9 cellular contexts compared by ENCODE assay signal in the genomic region with DNA sequence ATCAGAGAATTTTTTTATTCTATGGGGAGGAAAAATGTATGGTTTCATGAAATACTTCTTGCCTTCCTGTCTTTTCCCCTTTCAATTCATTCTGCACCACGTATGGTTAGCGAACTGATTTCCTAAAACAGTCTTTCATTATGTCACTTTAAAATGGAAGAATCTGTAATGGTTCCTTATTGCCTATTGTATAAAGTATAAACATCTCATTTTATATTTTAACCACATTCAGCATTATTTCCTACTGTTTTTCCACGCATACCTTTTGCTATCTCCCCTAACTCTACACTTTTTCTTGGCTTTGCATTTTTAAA.
DNase-seq lines count a peak whose midpoint lies in the region; ATAC-seq and TF ChIP-seq lines count a peak whose summit lies in the region.
"Had no signal": no experiment of that assay in that cellular context is flagged by ENCODE, and none has a peak within 500 bp of the region (broad histone marks: within the 10 kb centered on the region; RNA-seq: fewer than 3 reads in every experiment).

No MANE protein-coding gene starts in this region.

- no peak for TF ChIP-seq CTCF in CD4-positive, alpha-beta T cell (IDR thresholded peaks at IDR 0.05)
- TF ChIP-seq CTCF in OCI-LY7 (conservative IDR thresholded peaks at IDR 0.05; ENCODE audit: low read length) (no peak), osteocyte (IDR thresholded peaks at IDR 0.05) (no peak), mucosa of descending colon (IDR thresholded peaks at IDR 0.05) (no peak)

- no peaks in the 10 kb centered on the region for H3K79me2 ChIP-seq in OCI-LY7 (ENCODE audit: insufficient read depth, low read depth, low read length)

- peaks cover 48% of the 10 kb centered on the region for H3K4me1 Mint-ChIP-seq in CD4-positive, alpha-beta T cell (ENCODE audit: low read depth)
- peaks cover 27% of the 10 kb centered on the region for H3K4me1 Mint-ChIP-seq in osteocyte (ENCODE audit: unreplicated experiment)

- peaks cover 16% of the 10 kb centered on the region for H3K4me1 ChIP-seq in OCI-LY7 (ENCODE audit: insufficient read depth, low read length, poor library complexity, severe bottlenecking)
- H3K4me1 ChIP-seq in effector memory CD4-positive, alpha-beta T cell (ENCODE audit: control insufficient read depth, insufficient read depth, low read length, poor library complexity, severe bottlenecking), result peaks cover 3% of the 10 kb centered on the region
- peaks cover 3% of the 10 kb centered on the region for H3K4me1 ChIP-seq in mucosa of descending colon (ENCODE audit: low read depth)

- H2AFZ ChIP-seq in OCI-LY7 (ENCODE audit: low read length), result peak overlapping the region; percentile 97

- intact Hi-C loops in CD4-positive, alpha-beta T cell (cut with DNase I, micrococcal nuclease), result loop anchor here in 1 of 2 experiments (10.0 kb wide), 2 partner anchors 126 to 356 kb away; no protein-coding TSS in a partner anchor
- intact Hi-C loops in OCI-LY7 (cut with micrococcal nuclease; ENCODE audit: unreplicated experiment) (no loop called here), mucosa of descending colon (cut with DNase I, micrococcal nuclease) (no loop called here)

- BruUV-seq in OCI-LY7 (replicated peaks; lab: Mats Ljungman, UMichigan), result no TSS peak

- peaks cover 4% of the 10 kb centered on the region for H3K9me3 Mint-ChIP-seq in CD4-positive, alpha-beta T cell
- H3K9me3 Mint-ChIP-seq in osteocyte (ENCODE audit: unreplicated experiment), result no peaks in the 10 kb centered on the region

- H3K4me2 ChIP-seq in OCI-LY7 (ENCODE audit: low read length), result peak overlapping the region; percentile 63

- peak overlapping the region; percentile 94 for H3K27ac Mint-ChIP-seq in CD4-positive, alpha-beta T cell
- H3K27ac Mint-ChIP-seq in osteocyte (ENCODE audit: unreplicated experiment), result peak overlapping the region; percentile 93

- H3K27me3 Mint-ChIP-seq in CD4-positive, alpha-beta T cell, result no peaks in the 10 kb centered on the region
- H3K27me3 Mint-ChIP-seq in osteocyte (ENCODE audit: unreplicated experiment), result no peaks in the 10 kb centered on the region

- no peaks in the 10 kb centered on the region for H3K9me2 ChIP-seq in OCI-LY7 (ENCODE audit: insufficient read depth, low read length)

- DNase-seq in CD4-positive, alpha-beta T cell, result no peak
- DNase-seq in OCI-LY7 (ENCODE audit: low spot score) (no peak), osteocyte (ENCODE audit: extremely low spot score, unreplicated experiment) (no peak), iPS-NIHi7 (ENCODE audit: extremely low spot score) (no peak), mucosa of descending colon (no peak)
- DNase-seq in effector memory CD4-positive, alpha-beta T cell, result no peak
- DNase-seq: effector CD8-positive, alpha-beta T cell had no signal

- H3K9me3 ChIP-seq in CD4-positive, alpha-beta T cell (ENCODE audit: control insufficient read depth, low read length), result no peaks in the 10 kb centered on the region
- no peaks in the 10 kb centered on the region for H3K9me3 ChIP-seq in OCI-LY7 (ENCODE audit: low read length)
- H3K9me3 ChIP-seq in effector memory CD4-positive, alpha-beta T cell (ENCODE audit: control insufficient read depth, low read length), result no peaks in the 10 kb centered on the region
- H3K9me3 ChIP-seq in mucosa of descending colon, result no peaks in the 10 kb centered on the region

- H3K36me3 Mint-ChIP-seq in CD4-positive, alpha-beta T cell (ENCODE audit: low read depth), result peaks cover 7% of the 10 kb centered on the region
- no peaks in the 10 kb centered on the region for H3K36me3 Mint-ChIP-seq in osteocyte (ENCODE audit: unreplicated experiment)

- no peak overlapping the region for H3K27ac ChIP-seq in CD4-positive, alpha-beta T cell (ENCODE audit: low read depth, low read length)
- no peak overlapping the region for H3K27ac ChIP-seq in OCI-LY7 (ENCODE audit: low read depth, low read length, poor library complexity, severe bottlenecking)
- H3K27ac ChIP-seq in effector memory CD4-positive, alpha-beta T cell (ENCODE audit: insufficient read depth, low read length, poor library complexity, severe bottlenecking), result peak overlapping the region; percentile 38

- POLR2A ChIA-PET in CD4-positive, alpha-beta T cell (lab: Charles Lee), result interaction anchor here (0.9 to 1.3 kb wide), 4 partner anchors 40 to 121 kb away, joined by 3 to 6 read pairs (median 4); no protein-coding TSS in a partner anchor
- POLR2A ChIA-PET in OCI-LY7 (lab: Charles Lee), result no interaction called here

- CTCF ChIA-PET in CD4-positive, alpha-beta T cell (lab: Charles Lee), result no interaction called here
- CTCF ChIA-PET in OCI-LY7 (lab: Charles Lee; ENCODE audit: unreplicated experiment), result no interaction called here

- ATAC-seq in CD4-positive, alpha-beta T cell (ENCODE audit: poor library complexity), result peak; percentile 56
- ATAC-seq in GM21825 (IDR thresholded peaks at IDR 0.05; ENCODE audit: unreplicated experiment) (no peak), HG02852 (IDR thresholded peaks at IDR 0.05; ENCODE audit: unreplicated experiment) (no peak), mucosa of descending colon (no peak)

- H3K36me3 ChIP-seq in OCI-LY7 (ENCODE audit: insufficient read depth, low read length) (no peaks in the 10 kb centered on the region), mucosa of descending colon (ENCODE audit: low read depth) (no peaks in the 10 kb centered on the region)
- H3K36me3 ChIP-seq in effector memory CD4-positive, alpha-beta T cell (ENCODE audit: control insufficient read depth, insufficient read depth, low read length), result no peaks in the 10 kb centered on the region

- H4K20me1 ChIP-seq in OCI-LY7 (ENCODE audit: insufficient read depth, low read length), result no peaks in the 10 kb centered on the region

- H3K4me3 Mint-ChIP-seq in CD4-positive, alpha-beta T cell, result peak overlapping the region; percentile 88
- H3K4me3 Mint-ChIP-seq in osteocyte (ENCODE audit: unreplicated experiment), result peak overlapping the region; percentile 66

- H3K27me3 ChIP-seq in CD4-positive, alpha-beta T cell (ENCODE audit: control insufficient read depth, insufficient read depth, low read length), result no peaks in the 10 kb centered on the region
- no peaks in the 10 kb centered on the region for H3K27me3 ChIP-seq in effector memory CD4-positive, alpha-beta T cell (replicated peaks; ENCODE audit: control insufficient read depth, insufficient read depth, low read length, poor library complexity, severe bottlenecking)

- H3K4me3 ChIP-seq in OCI-LY7 (ENCODE audit: low read depth, low read length, poor library complexity, severe bottlenecking), result peak overlapping the region; percentile 16
- peak overlapping the region; percentile 42 for H3K4me3 ChIP-seq in effector memory CD4-positive, alpha-beta T cell (ENCODE audit: insufficient read depth, low read depth, low read length, poor library complexity, severe bottlenecking)
- H3K4me3 ChIP-seq in mucosa of descending colon, result no peak overlapping the region
